Comparison of ENCODE assay signal across 29 cellular contexts in genomic region chr3:6580808-6581207, GRCh38.
A peak's percentile ranks its signal among the peaks of the same experiment; 100 is the strongest.
DNase-seq lines count a peak whose midpoint lies in the region; ATAC-seq, FAIRE-seq and TF ChIP-seq lines count a peak whose summit lies in the region.
"Had no signal": no experiment of that assay in that cellular context is flagged by ENCODE, and none has a peak within 500 bp of the region (broad histone marks: within the 10 kb centered on the region; RNA-seq: fewer than 3 reads in every experiment).

No MANE protein-coding gene starts in this region.

- no peak for TF ChIP-seq CTCF in K562 (IDR thresholded peaks at IDR 0.05 in 2 of 3, conservative IDR thresholded peaks at IDR 0.05 in 1 of 3; ENCODE audit: insufficient read depth in 2 of 3, low read depth in 1 of 3, low read length in 3 of 3)

- H3K9ac ChIP-seq in K562 (ENCODE audit: insufficient read depth in 1 of 2, low read depth in 2 of 2, low read length in 2 of 2): no peak overlapping the region
- H3K9ac ChIP-seq: BLaER1; BLaER1 treated with 17β-estradiol and CSF1 and Interleukin-3, amounts not matched to agents 10 nM and 100 nM had no signal

- in situ Hi-C loops in K562 (cut with MboI): no loop called here

- no peaks in the 10 kb centered on the region for H3K9me1 ChIP-seq in K562 (ENCODE audit: control insufficient read depth, insufficient read depth, low read length)

- WGBS in K562 (ENCODE audit: insufficient coverage, low coverage, missing lambda C conversion rate): 75% methylated on average over 2 of the region's 2 CpGs

- H3K4me3 ChIP-seq in K562: no peak overlapping the region
- H3K4me3 ChIP-seq: A549; BLaER1; BLaER1 treated with 17β-estradiol and CSF1 and Interleukin-3, amounts not matched to agents 10 nM and 100 nM had no signal

- no TSS peak for BruUV-seq in K562 (replicated peaks; lab: Mats Ljungman, UMichigan)

- POLR2A ChIA-PET in K562 (lab: Yijun Ruan, JAX): no interaction called here

- intact Hi-C loops in K562 (cut with micrococcal nuclease): no loop called here

- TF ChIP-seq EP300 in K562 (IDR thresholded peaks at IDR 0.05; ENCODE audit: low read length): no peak

- no peak overlapping the region for H2AFZ ChIP-seq in K562 (ENCODE audit: low read depth, low read length)

- no peak overlapping the region for H3K4me2 ChIP-seq in K562 (ENCODE audit: insufficient read depth, low read length)
- H3K4me2 ChIP-seq: A549; BLaER1; BLaER1 treated with 17β-estradiol and CSF1 and Interleukin-3, amounts not matched to agents 10 nM and 100 nM had no signal

- H3K36me3 ChIP-seq in K562 (ENCODE audit: control insufficient read depth, insufficient read depth, low read length): peaks cover 8% of the 10 kb centered on the region; the same call in 2 of the 3 replicates
- H3K36me3 ChIP-seq: BE2C; BLaER1; BLaER1 treated with 17β-estradiol and CSF1 and Interleukin-3, amounts not matched to agents 10 nM and 100 nM had no signal

- no peaks in the 10 kb centered on the region for H3K4me1 ChIP-seq in K562 (replicated peaks in 1 of 2; ENCODE audit: control insufficient read depth in 2 of 2, insufficient read depth in 2 of 2, low read length in 2 of 2)
- H3K4me1 ChIP-seq: A549; BE2C; BLaER1; BLaER1 treated with 17β-estradiol and CSF1 and Interleukin-3, amounts not matched to agents 10 nM and 100 nM; Caco-2 had no signal

- no peaks in the 10 kb centered on the region for H3K27me3 ChIP-seq in K562 (ENCODE audit: control insufficient read depth in 2 of 2, insufficient read depth in 2 of 2, low read length in 2 of 2)
- H3K27me3 ChIP-seq: BE2C; BLaER1; BLaER1 treated with 17β-estradiol and CSF1 and Interleukin-3, amounts not matched to agents 10 nM and 100 nM had no signal

- H3K79me2 ChIP-seq in K562 (ENCODE audit: control insufficient read depth, insufficient read depth, low read length): peaks cover 4% of the 10 kb centered on the region; the same call in 1 of the 3 replicates

- FAIRE-seq in K562 (lab: Jason Lieb, UNC): no peak
- FAIRE-seq: A204.1, A549, D721Med had no signal

- no peak for DNase-seq in K562 (ENCODE audit: extremely low read depth in 1 of 4, low spot score in 3 of 4)
- DNase-seq: 8988T; ACHN; AML-193; BE2C; C1 segment of cervical spinal cord; Caco-2; Calu3; CD4-positive, alpha-beta memory T cell; CD4-positive, alpha-beta T cell; CD4-positive, CD25-positive, alpha-beta regulatory T cell; CD8-positive, alpha-beta memory T cell; CD8-positive, alpha-beta T cell; COR-L47; DMS 273 treated with DMSO at 0.1 percent for 48 hours; DMS153; DMS53; DMS79; DMS79 treated with DMSO at 0.1 percent for 48 hours; DND-41; EL had no signal

- no peaks in the 10 kb centered on the region for H4K20me1 ChIP-seq in K562 (replicated peaks; ENCODE audit: control insufficient read depth, insufficient read depth, low read length)
- H4K20me1 ChIP-seq: BLaER1; BLaER1 treated with 17β-estradiol and CSF1 and Interleukin-3, amounts not matched to agents 10 nM and 100 nM had no signal

- ATAC-seq in K562: no peak
- no peak for ATAC-seq in GM18498 (IDR thresholded peaks at IDR 0.05; ENCODE audit: unreplicated experiment)
- ATAC-seq: A549; CD8-positive, alpha-beta T cell had no signal

- H3K27ac ChIP-seq in K562 (ENCODE audit: extremely low read depth, low read depth, low read length): no peak overlapping the region
- H3K27ac ChIP-seq: 22Rv1; A549; BLaER1; BLaER1 treated with 17β-estradiol and CSF1 and Interleukin-3, amounts not matched to agents 10 nM and 100 nM; C4-2B had no signal

- CTCF ChIA-PET in K562 (lab: Yijun Ruan, JAX; ENCODE audit: low intra/inter-chr PET ratio): no interaction called here

- no peak for TF ChIP-seq POLR2A in K562 (conservative IDR thresholded peaks at IDR 0.05)

- TF ChIP-seq RAD21 in K562 (CRISPR knock-in tag; conservative IDR thresholded peaks at IDR 0.05 in 1 of 2, IDR thresholded peaks at IDR 0.05 in 1 of 2): no peak

- peaks cover 7% of the 10 kb centered on the region for H3K9me3 ChIP-seq in K562 (replicated peaks; ENCODE audit: control insufficient read depth, insufficient read depth, low read depth, low read length)
- H3K9me3 ChIP-seq: A549; BE2C; BLaER1; BLaER1 treated with 17β-estradiol and CSF1 and Interleukin-3, amounts not matched to agents 10 nM and 100 nM; Caco-2 had no signal

TF ChIP-seq in K562, 482 proteins besides CTCF, POLR2A, EP300 and RAD21:
- TF ChIP-seq POLR2AphosphoS2 (IDR thresholded peaks at IDR 0.05; ENCODE audit: low read length): 0 out of 2 replicates have a peak, but pooled peaks have one; percentile 67
- no peak for TF ChIP-seq RAD51 (IDR thresholded peaks at IDR 0.05; ENCODE audit: borderline replicate concordance, low read depth)
- no peak for TF ChIP-seq GABPB1 (CRISPR knock-in tag; IDR thresholded peaks at IDR 0.05)
- TF ChIP-seq POLR2AphosphoS5 (IDR thresholded peaks at IDR 0.05; ENCODE audit: control insufficient read depth, insufficient read depth, low read depth, low read length): 0 out of 2 replicates have a peak, but pooled peaks have one; percentile 3
